In genomic region chr7:120856198-120856597, GRCh38 we compare ENCODE assay signal across 9 cellular contexts. TPM values are rescaled to one million over a fixed set of nuclear protein-coding genes. Genes with fewer than 3 reads are reported as not detected.
A peak's percentile ranks its signal among the peaks of the same experiment; 100 is the strongest.
DNase-seq lines count a peak whose midpoint lies in the region; ATAC-seq and TF ChIP-seq lines count a peak whose summit lies in the region.
"Had no signal": no experiment of that assay in that cellular context is flagged by ENCODE, and none has a peak within 500 bp of the region (broad histone marks: within the 10 kb centered on the region; RNA-seq: fewer than 3 reads in every experiment).

No MANE protein-coding gene starts in this region.

- H3K9me3 ChIP-seq in PC-9 (ENCODE audit: insufficient read depth, low read depth), result no peaks in the 10 kb centered on the region

- peaks cover 8% of the 10 kb centered on the region for H3K9me3 Mint-ChIP-seq in glutamatergic neuron (ENCODE audit: unreplicated experiment)

- H3K4me3 ChIP-seq in GM12864 (ENCODE audit: low read depth, low read length) (peak overlapping the region; percentile 94), PC-9 (no peak overlapping the region), retinal pigment epithelial cell (ENCODE audit: low read length) (peak overlapping the region; percentile 84)

- H3K36me3 Mint-ChIP-seq in glutamatergic neuron (ENCODE audit: unreplicated experiment), result no peaks in the 10 kb centered on the region

- H3K4me1 ChIP-seq in PC-9 (replicated peaks; ENCODE audit: insufficient read depth), result peaks cover 14% of the 10 kb centered on the region

- no peak for ATAC-seq in HG02623 (IDR thresholded peaks at IDR 0.05; ENCODE audit: unreplicated experiment)

- DNase-seq in GM12864 (ENCODE audit: low read depth), result no peak
- DNase-seq in PC-9, result no peak
- no peak for DNase-seq in glutamatergic neuron
- DNase-seq in retinal pigment epithelial cell (ENCODE audit: low read depth), result no peak
- no peak for DNase-seq in NCI-H226
- no peak for DNase-seq in activated CD4-positive, CD25-positive, alpha-beta regulatory T cell treated with anti-CD3 and anti-CD28 coated beads, Interleukin-2, amount 50 U/mL, for 72 hours
- DNase-seq in DMS53 (lab: John Stamatoyannopoulos, UW), result no peak
- DNase-seq: activated CD8-positive, alpha-beta memory T cell treated with anti-CD3 and anti-CD28 coated beads, Interleukin-2, amount 50 U/mL, for 4 hours had no signal

- no peak overlapping the region for H2AFZ ChIP-seq in PC-9

- no TSS peak for BruUV-seq in PC-9 (replicated peaks; lab: Mats Ljungman, UMichigan)

- TF ChIP-seq CTCF in GM12864 (IDR thresholded peaks at IDR 0.05; ENCODE audit: low read depth, low read length, missing control alignments) (no peak), PC-9 (conservative IDR thresholded peaks at IDR 0.05) (no peak), glutamatergic neuron (IDR thresholded peaks at IDR 0.05; ENCODE audit: partially characterized antibody, unreplicated experiment) (no peak), retinal pigment epithelial cell (conservative IDR thresholded peaks at IDR 0.05; ENCODE audit: low read depth, low read length) (no peak)

- H3K27ac ChIP-seq in PC-9, result no peak overlapping the region

- CTCF ChIA-PET in PC-9 (lab: Charles Lee), result no interaction called here

- H3K4me2 ChIP-seq in PC-9, result peak overlapping the region; percentile 99

- peaks cover 5% of the 10 kb centered on the region; the same call in 1 of the 2 replicates for H3F3A ChIP-seq in PC-9 (ENCODE audit: insufficient read depth, low read depth)

- POLR2A ChIA-PET in PC-9 (lab: Charles Lee; ENCODE audit: unreplicated experiment), result no interaction called here

- no peaks in the 10 kb centered on the region for H3K79me2 ChIP-seq in PC-9 (ENCODE audit: low read depth)

- H3K36me3 ChIP-seq in PC-9 (ENCODE audit: low read depth), result no peaks in the 10 kb centered on the region

- H3K27me3 ChIP-seq in PC-9 (ENCODE audit: insufficient read depth, low read depth), result no peaks in the 10 kb centered on the region

- peak overlapping the region; percentile 96 for H3K4me3 Mint-ChIP-seq in glutamatergic neuron (ENCODE audit: unreplicated experiment)

- H3K4me1 Mint-ChIP-seq in glutamatergic neuron (ENCODE audit: low read depth, unreplicated experiment), result peaks cover 8% of the 10 kb centered on the region

- H3K9me2 ChIP-seq in PC-9 (ENCODE audit: insufficient read depth), result no peaks in the 10 kb centered on the region; the same call in 1 of the 2 replicates

- intact Hi-C loops in PC-9 (cut with micrococcal nuclease; ENCODE audit: unreplicated experiment), result loop anchor here (5.0 kb wide), 2 partner anchors 226 to 246 kb away; no protein-coding TSS in a partner anchor

- H3K27me3 Mint-ChIP-seq in glutamatergic neuron (ENCODE audit: unreplicated experiment), result peaks cover 2% of the 10 kb centered on the region

- H3K27ac Mint-ChIP-seq in glutamatergic neuron (ENCODE audit: unreplicated experiment), result peak overlapping the region; percentile 49

- no peaks in the 10 kb centered on the region for H4K20me1 ChIP-seq in PC-9 (ENCODE audit: insufficient read depth)

RNA-seq across cellular contexts. Expression of gene TSPAN12, which starts 1.7 kb away (rescaled TPM):
- total RNA-seq in PC-9 (2021) (5.8 and 6.1 TPM in 2 replicates), glutamatergic neuron (ENCODE audit: unreplicated experiment) (6.0 TPM)
